ENCODE assay signal across 8 cellular contexts in genomic region chr22:37244114-37244921, GRCh38. TPM values are rescaled to one million over a fixed set of nuclear protein-coding genes. Genes with fewer than 3 reads are reported as not detected.
DNase-seq lines count a peak whose midpoint lies in the region; ATAC-seq and TF ChIP-seq lines count a peak whose summit lies in the region.

Gene RAC2, minus strand, starts transcription at chr22:37244269. Its CDS starts 121 bp downstream, at chr22:37244148.

- H3K27ac ChIP-seq in CD4-positive, alpha-beta T cell (ENCODE audit: low read depth, low read length) = peak within 1 kb of the TSS; percentile 96
- peak within 1 kb of the TSS; percentile 97 for H3K27ac ChIP-seq in Karpas-422 (ENCODE audit: low read length)

- ATAC-seq in CD4-positive, alpha-beta T cell (ENCODE audit: poor library complexity) = peak; percentile 59
- peak; percentile 47 for ATAC-seq in GM21381 (IDR thresholded peaks at IDR 0.05; ENCODE audit: unreplicated experiment)
- ATAC-seq in memory B cell (ENCODE audit: low read depth) = peak; percentile 65

- H3K9me3 ChIP-seq in CD4-positive, alpha-beta T cell (ENCODE audit: control insufficient read depth, low read length) = no peaks in the 10 kb centered on the region
- H3K9me3 ChIP-seq in Karpas-422 (ENCODE audit: low read length) = no peaks in the 10 kb centered on the region

- CTCF ChIA-PET in CD4-positive, alpha-beta T cell (lab: Charles Lee) = interaction anchor here (1.3 to 9.8 kb wide), 5 partner anchors 17 to 266 kb away, joined by 3 to 139 read pairs (median 5); no protein-coding TSS in a partner anchor

- H3K9me3 Mint-ChIP-seq in CD4-positive, alpha-beta T cell = no peaks in the 10 kb centered on the region
- no peaks in the 10 kb centered on the region for H3K9me3 Mint-ChIP-seq in chondrocyte (ENCODE audit: low read depth)
- no peaks in the 10 kb centered on the region for H3K9me3 Mint-ChIP-seq in memory B cell

- no peak within 1 kb of the TSS for H2AFZ ChIP-seq in Karpas-422 (ENCODE audit: low read length)

- peaks cover 7% of the 10 kb centered on the region for H4K20me1 ChIP-seq in Karpas-422 (ENCODE audit: insufficient read depth, low read depth, low read length)

- H3K27me3 Mint-ChIP-seq in CD4-positive, alpha-beta T cell = no peaks in the 10 kb centered on the region
- H3K27me3 Mint-ChIP-seq in chondrocyte (ENCODE audit: low read depth) = peaks cover 17% of the 10 kb centered on the region
- H3K27me3 Mint-ChIP-seq in memory B cell = no peaks in the 10 kb centered on the region

- peak; percentile 72 to 92 (median 87) for DNase-seq in CD4-positive, alpha-beta T cell
- DNase-seq in Karpas-422 (peak; percentile 98), chondrocyte (ENCODE audit: low spot score) (peak; percentile 78), memory B cell (ENCODE audit: low spot score in 2 of 2) (peak; percentile 74 to 80), cerebellum (ENCODE audit: low spot score) (no peak)
- peak; percentile 82 for DNase-seq in activated CD4-positive, alpha-beta T cell treated with anti-CD3 and anti-CD28 coated beads for 1 hour
- peak; percentile 78 to 83 for DNase-seq in stimulated activated CD8-positive, alpha-beta memory T cell treated with anti-CD3 and anti-CD28 coated beads, Interleukin-4, amount 100 ng/mL, for 4 hours (ENCODE audit: low read depth in 2 of 2, low spot score in 1 of 2)

- H3K4me2 ChIP-seq in Karpas-422 (ENCODE audit: low read depth, low read length, poor library complexity, severe bottlenecking) = peak within 1 kb of the TSS; percentile 91

- TF ChIP-seq CTCF in CD4-positive, alpha-beta T cell (IDR thresholded peaks at IDR 0.05) = no peak
- no peak for TF ChIP-seq CTCF in chondrocyte (IDR thresholded peaks at IDR 0.05)

- no peaks in the 10 kb centered on the region for H3K27me3 ChIP-seq in CD4-positive, alpha-beta T cell (ENCODE audit: control insufficient read depth, insufficient read depth, low read length)
- H3K27me3 ChIP-seq in Karpas-422 (ENCODE audit: low read length) = no peaks in the 10 kb centered on the region

- peaks cover 95% of the 10 kb centered on the region for H3K4me1 ChIP-seq in Karpas-422 (ENCODE audit: low read length)

- peak within 1 kb of the TSS; percentile 95 for H3K9ac ChIP-seq in Karpas-422 (ENCODE audit: low read length)

- peaks cover 58% of the 10 kb centered on the region for H3K4me1 Mint-ChIP-seq in CD4-positive, alpha-beta T cell (ENCODE audit: low read depth)
- H3K4me1 Mint-ChIP-seq in chondrocyte (ENCODE audit: low read depth) (peaks cover 6% of the 10 kb centered on the region), memory B cell (peaks cover 60% of the 10 kb centered on the region)

- H3K36me3 ChIP-seq in Karpas-422 (ENCODE audit: insufficient read depth, low read length) = peaks cover 24% of the 10 kb centered on the region

- H3K4me3 Mint-ChIP-seq in CD4-positive, alpha-beta T cell = peak within 1 kb of the TSS; percentile 95
- H3K4me3 Mint-ChIP-seq in chondrocyte (ENCODE audit: unreplicated experiment) (no peak within 1 kb of the TSS), memory B cell (peak within 1 kb of the TSS; percentile 79)

- H3K27ac Mint-ChIP-seq in CD4-positive, alpha-beta T cell = peak within 1 kb of the TSS; percentile 97
- H3K27ac Mint-ChIP-seq in chondrocyte (ENCODE audit: unreplicated experiment) (no peak within 1 kb of the TSS), memory B cell (peak within 1 kb of the TSS; percentile 95)

- H3K36me3 Mint-ChIP-seq in CD4-positive, alpha-beta T cell (ENCODE audit: low read depth) = peaks cover 48% of the 10 kb centered on the region
- H3K36me3 Mint-ChIP-seq in chondrocyte (ENCODE audit: low read depth) (no peaks in the 10 kb centered on the region), memory B cell (peaks cover 16% of the 10 kb centered on the region)

- H3K79me2 ChIP-seq in Karpas-422 (ENCODE audit: low read length) = peaks cover 18% of the 10 kb centered on the region; the same call in 1 of the 2 replicates

- POLR2A ChIA-PET in CD4-positive, alpha-beta T cell (lab: Charles Lee) = interaction anchor here (0.7 to 10.5 kb wide), 20 partner anchors 10 to 1072 kb away, joined by 3 to 281 read pairs (median 6); partner anchors contain the start of genes CYTH4, GGA1, IFT27 and IL2RB

- intact Hi-C loops in CD4-positive, alpha-beta T cell (cut with DNase I, micrococcal nuclease) = loop anchor here (1.0 kb wide), 2 partner anchors 15 to 25 kb away; no protein-coding TSS in a partner anchor

- peak within 1 kb of the TSS; percentile 95 for H3K4me3 ChIP-seq in Karpas-422 (ENCODE audit: low read length)

- no peaks in the 10 kb centered on the region for H3K9me2 ChIP-seq in Karpas-422 (replicated peaks; ENCODE audit: insufficient read depth, low read length)

RNA-seq across cellular contexts. Expression of gene RAC2, which starts in this region (rescaled TPM):
- 100 to 1,000 TPM; 174 to 180 TPM for total RNA-seq in CD4-positive, alpha-beta T cell
- total RNA-seq in Karpas-422 (2014; rRNA removed; shearing (Covaris generic); ENCODE audit: low replicate concordance) = 251 and 294 TPM in 2 replicates
- 0.20 TPM in 1 of 3 replicates, not detected in the others for total RNA-seq in chondrocyte
- 0.64 TPM for total RNA-seq in cerebellum

Comparison
In these comparisons a context has a peak if more than half of its experiments do, and no peak if none do; other contexts are left out.
1. RNA of gene RAC2 (total RNA-seq): 251 to 294 TPM in Karpas-422 and 174 to 180 TPM in CD4-positive, alpha-beta T cell; 0.64 TPM in cerebellum (single experiment) and 0.20 TPM in chondrocyte; every median in the first group is over 100 times any median in the second.
2. Peak in DNase-seq in chondrocyte; RNA of the gene not detected or under 1 TPM.
3. Peak in every context shown above with its lines, with median percentiles within 50 percentile points of each other: ATAC-seq.